Comparison of ENCODE assay signal across 8 cellular contexts in the genomic region with DNA sequence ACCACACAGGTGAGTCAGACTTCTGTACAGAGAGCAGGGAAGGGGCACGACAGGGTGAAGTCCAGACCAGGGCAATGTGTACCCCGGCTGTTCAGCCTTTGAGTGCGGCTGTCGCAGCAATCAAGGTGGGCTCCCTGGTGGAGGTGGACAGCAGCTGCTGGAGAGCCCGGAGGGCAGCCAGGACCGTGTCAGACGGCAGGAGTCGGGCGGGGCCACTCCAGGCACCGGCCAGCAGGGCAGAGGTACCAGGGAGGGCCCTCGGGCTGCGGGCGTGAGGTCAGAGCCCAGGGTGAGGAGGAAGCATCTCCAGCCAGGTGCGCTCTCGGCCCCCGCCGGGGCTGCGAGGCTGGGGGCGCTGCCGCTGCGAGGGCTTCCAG. TPM values are rescaled to one million over a fixed set of nuclear protein-coding genes. Genes with fewer than 3 reads are reported as not detected.
A peak's percentile ranks its signal among the peaks of the same experiment; 100 is the strongest.
DNase-seq lines count a peak whose midpoint lies in the region; ATAC-seq, FAIRE-seq and TF ChIP-seq lines count a peak whose summit lies in the region.

No MANE protein-coding gene starts in this region.

- FAIRE-seq in A549 (lab: Jason Lieb, UNC): no peak
- FAIRE-seq in bronchial epithelial cell (lab: Jason Lieb, UNC): no peak

- TF ChIP-seq CTCF in A549 (IDR thresholded peaks at IDR 0.05): no peak
- TF ChIP-seq CTCF in bronchial epithelial cell (IDR thresholded peaks at IDR 0.05; ENCODE audit: insufficient read depth, low read length, severe bottlenecking): no peak
- no peak for TF ChIP-seq CTCF in lower leg skin (IDR thresholded peaks at IDR 0.05)
- peak in 2 of 5 experiments; percentile 34 to 55 for TF ChIP-seq CTCF in transverse colon (IDR thresholded peaks at IDR 0.05)

- no peak for TF ChIP-seq POLR2A in A549 (IDR thresholded peaks at IDR 0.05; ENCODE audit: low read length)
- no peak for TF ChIP-seq POLR2A in lower leg skin (IDR thresholded peaks at IDR 0.05)
- no peak for TF ChIP-seq POLR2A in transverse colon (IDR thresholded peaks at IDR 0.05)

- CTCF ChIA-PET in A549 (lab: Yijun Ruan, JAX): interaction anchor here (2.8 kb wide), 1 partner anchor 71 kb away, joined by 8 read pairs; no protein-coding TSS in a partner anchor

- intact Hi-C loops in lower leg skin (cut with DNase I; ENCODE audit: low total_unique reads) (no loop called here), transverse colon (cut with DNase I; ENCODE audit: low total_unique reads) (loop anchor here (2.0 kb wide), 1 partner anchor 21 kb away; no protein-coding TSS in a partner anchor)

- H3K4me2 ChIP-seq in A549: peak overlapping the region; percentile 90

- no peak for TF ChIP-seq RAD21 in A549 (conservative IDR thresholded peaks at IDR 0.05 in 1 of 2, IDR thresholded peaks at IDR 0.05 in 1 of 2)

- H3K4me3 ChIP-seq in A549 (peak overlapping the region; percentile 79), MG63 (peak overlapping the region; percentile 72), bronchial epithelial cell (ENCODE audit: low read depth, low read length) (peak overlapping the region; percentile 98), lower leg skin (ENCODE audit: low read depth, poor library complexity, severe bottlenecking) (peak overlapping the region; percentile 30), transverse colon (peak overlapping the region; percentile 31 to 99 (median 92))

- in situ Hi-C loops in transverse colon (cut with MboI; ENCODE audit: low pct_ligation_motif_present in 1 of 4, low pct_unique_long_range_greater_than_20kb in 1 of 4, low sequenced_read_pairs in 3 of 4): loop anchor here in 1 of 4 donors (25.0 kb wide), 1 partner anchor 97 kb away; a partner anchor contains a TSS

- peak in 1 of 2 experiments; percentile 39 for DNase-seq in A549 (ENCODE audit: low read depth in 1 of 2, low spot score in 1 of 2)
- peak; percentile 56 for DNase-seq in MG63
- peak; percentile 54 for DNase-seq in bronchial epithelial cell (ENCODE audit: low read depth)
- DNase-seq in lower leg skin (ENCODE audit: low spot score in 2 of 2): no peak
- peak; percentile 73 for DNase-seq in transverse colon
- no peak for DNase-seq in stimulated activated naive CD4-positive, alpha-beta T cell (lab: John Stamatoyannopoulos, UW)
- DNase-seq in NCI-H526 (lab: John Stamatoyannopoulos, UW): no peak

- H3K9me3 ChIP-seq in A549: no peaks in the 10 kb centered on the region
- no peaks in the 10 kb centered on the region for H3K9me3 ChIP-seq in MG63
- H3K9me3 ChIP-seq in transverse colon: no peaks in the 10 kb centered on the region

- H3K27ac ChIP-seq in A549 (peak overlapping the region; percentile 96), transverse colon (peak overlapping the region; percentile 93 to 95 (median 94))

- no peaks in the 10 kb centered on the region for H3K27me3 ChIP-seq in MG63
- no peaks in the 10 kb centered on the region for H3K27me3 ChIP-seq in bronchial epithelial cell (ENCODE audit: control insufficient read depth, insufficient read depth, low read length)
- no peaks in the 10 kb centered on the region for H3K27me3 ChIP-seq in transverse colon

- no peak for TF ChIP-seq EP300 in A549 (IDR thresholded peaks at IDR 0.05)
- peak; percentile 25 for TF ChIP-seq EP300 in transverse colon (IDR thresholded peaks at IDR 0.05; ENCODE audit: low read depth)

- H3K4me1 ChIP-seq in A549: peaks cover 34% of the 10 kb centered on the region
- H3K4me1 ChIP-seq in transverse colon: peaks cover 14 to 39% (median 37%) of the 10 kb centered on the region in 4 donors

- ATAC-seq in A549: peak; percentile 28 to 48
- ATAC-seq in GM19467 (IDR thresholded peaks at IDR 0.05; ENCODE audit: unreplicated experiment): peak; percentile 3

- WGBS in A549 (ENCODE audit: missing lambda C conversion rate): 5% methylated on average over 4 of the region's 21 CpGs
- 9% methylated on average over 4 to 10 of the region's 21 CpGs for WGBS in lower leg skin, 2 donors
- WGBS in transverse colon (ENCODE audit: low coverage in 1 of 2), 2 donors: 3% methylated on average over 10 of the region's 21 CpGs; no CpG with 5 or more reads in 1 of the 2 donors

- POLR2A ChIA-PET in A549 (lab: Yijun Ruan, JAX): interaction anchor here (1.1 kb wide), 1 partner anchor 26 kb away, joined by 3 read pairs; no protein-coding TSS in a partner anchor

- H3K36me3 ChIP-seq in MG63: peaks cover 26% of the 10 kb centered on the region
- peaks cover 20% of the 10 kb centered on the region for H3K36me3 ChIP-seq in bronchial epithelial cell (ENCODE audit: control insufficient read depth, insufficient read depth, low read length)
- peaks cover 0 to 13% (median 8%) of the 10 kb centered on the region in 4 donors for H3K36me3 ChIP-seq in transverse colon

TF ChIP-seq in A549, 52 proteins besides CTCF, POLR2A, EP300 and RAD21:
- TF ChIP-seq TFCP2L1 (CRISPR knock-in tag; IDR thresholded peaks at IDR 0.05) (0 out of 2 replicates have a peak, but pooled peaks have one; percentile 10), HOXB13 (CRISPR knock-in tag; IDR thresholded peaks at IDR 0.05; ENCODE audit: low read depth) (no peak), MAZ (IDR thresholded peaks at IDR 0.05; ENCODE audit: borderline replicate concordance, low read depth, low read length) (no peak), BHLHE40 (IDR thresholded peaks at IDR 0.05; ENCODE audit: low read depth, low read length) (no peak), KDM1A (IDR thresholded peaks at IDR 0.05; ENCODE audit: low read depth) (peak; percentile 57; the same call in 1 of the 2 replicates), ZFP36 (IDR thresholded peaks at IDR 0.05; ENCODE audit: borderline replicate concordance, partially characterized antibody) (peak; percentile 99)
- TF ChIP-seq, protein P1, sequence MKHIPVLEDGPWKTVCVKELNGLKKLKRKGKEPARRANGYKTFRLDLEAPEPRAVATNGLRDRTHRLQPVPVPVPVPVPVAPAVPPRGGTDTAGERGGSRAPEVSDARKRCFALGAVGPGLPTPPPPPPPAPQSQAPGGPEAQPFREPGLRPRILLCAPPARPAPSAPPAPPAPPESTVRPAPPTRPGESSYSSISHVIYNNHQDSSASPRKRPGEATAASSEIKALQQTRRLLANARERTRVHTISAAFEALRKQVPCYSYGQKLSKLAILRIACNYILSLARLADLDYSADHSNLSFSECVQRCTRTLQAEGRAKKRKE (CRISPR knock-in tag; IDR thresholded peaks at IDR 0.05; ENCODE audit: low read depth): no peak

RNA-seq across cellular contexts. Expression of a gene that starts 0.8 kb away (rescaled TPM):
- 3.8 and 4.4 TPM in 2 replicates for polyA plus RNA-seq in A549 (2011; rRNA removed)
- polyA plus RNA-seq in A549 (2012; cell fraction: cytosol; rRNA removed): 17.0 and 25.0 TPM in 2 replicates
- 45.2 and 46.5 TPM in 2 replicates for polyA plus RNA-seq in A549 (2012; cell fraction: nucleus; rRNA removed)
- polyA plus RNA-seq in A549 (2017; fragmentation: RNase III; extraction: RNeasy Plus Mini Kit Qiagen cat#74134 plus additional on column Dnase treatment): 10.3 to 11.3 TPM (median 11.2 TPM) in 3 replicates
- 1.6 and 3.0 TPM in 2 replicates for polyA minus RNA-seq in A549 (2011; rRNA and poly(A)+ RNA removed)
- 29.3 and 37.1 TPM in 2 replicates for total RNA-seq in MG63 (2014; rRNA removed; shearing (Covaris generic); ENCODE audit: low replicate concordance)
- total RNA-seq in bronchial epithelial cell: 67.1 and 130 TPM in 2 replicates
- 100 to 1,000 TPM; 149 to 181 (median 163) TPM for total RNA-seq in lower leg skin
- 100 to 1,000 TPM; 115 to 290 (median 147) TPM for total RNA-seq in transverse colon

RNA-seq across cellular contexts. Expression of a gene that starts 41.3 kb away (rescaled TPM):
- 14.4 and 15.1 TPM in 2 replicates for polyA plus RNA-seq in A549 (2011; rRNA removed)
- polyA plus RNA-seq in A549 (2012; cell fraction: cytosol; rRNA removed): 44.0 and 51.4 TPM in 2 replicates
- 63.9 and 67.7 TPM in 2 replicates for polyA plus RNA-seq in A549 (2012; cell fraction: nucleus; rRNA removed)
- 18.7 to 20.6 TPM (median 18.7 TPM) in 3 replicates for polyA plus RNA-seq in A549 (2017; fragmentation: RNase III; extraction: RNeasy Plus Mini Kit Qiagen cat#74134 plus additional on column Dnase treatment)
- 3.6 TPM in 2 replicates for polyA minus RNA-seq in A549 (2011; rRNA and poly(A)+ RNA removed)
- 41.8 and 71.8 TPM in 2 replicates for total RNA-seq in MG63 (2014; rRNA removed; shearing (Covaris generic); ENCODE audit: low replicate concordance)
- total RNA-seq in bronchial epithelial cell: 57.4 and 71.6 TPM in 2 replicates
- total RNA-seq in lower leg skin: 10 to 100 TPM in 3 of 4 donors, 1 to 10 TPM in 1; 9.1 to 28.0 (median 18.0) TPM
- total RNA-seq in transverse colon: 10 to 100 TPM; 31.0 to 37.9 (median 36.4) TPM

RNA-seq across cellular contexts. Expression of a gene that starts 41.5 kb away (rescaled TPM):
- polyA plus RNA-seq in A549 (2011; rRNA removed) (4.4 and 5.2 TPM in 2 replicates), A549 (2017; fragmentation: RNase III; extraction: RNeasy Plus Mini Kit Qiagen cat#74134 plus additional on column Dnase treatment) (6.3 to 9.0 TPM (median 7.7 TPM) in 3 replicates)
- 8.9 and 13.6 TPM in 2 replicates for polyA plus RNA-seq in A549 (2012; cell fraction: cytosol; rRNA removed)
- 16.7 and 19.5 TPM in 2 replicates for polyA plus RNA-seq in A549 (2012; cell fraction: nucleus; rRNA removed)
- polyA minus RNA-seq in A549 (2011; rRNA and poly(A)+ RNA removed): 5.8 and 8.2 TPM in 2 replicates
- 14.1 and 34.2 TPM in 2 replicates for total RNA-seq in MG63 (2014; rRNA removed; shearing (Covaris generic); ENCODE audit: low replicate concordance)
- total RNA-seq in bronchial epithelial cell (11.8 and 18.7 TPM in 2 replicates), lower leg skin (10 to 100 TPM in 3 of 4 donors, 1 to 10 TPM in 1; 7.5 to 25.6 (median 16.1) TPM), transverse colon (10 to 100 TPM; 10.1 to 24.4 (median 18.3) TPM)

RNA-seq across cellular contexts. Expression of a gene that starts 52.8 kb away (rescaled TPM):
- 0.03 TPM in 1 of 2 replicates, not detected in the other for polyA plus RNA-seq in A549 (2011; rRNA removed)
- polyA plus RNA-seq in A549 (2012; cell fraction: cytosol; rRNA removed): 0.01 TPM in 1 of 2 replicates, not detected in the other
- 0.11 and 0.12 TPM in 2 replicates for polyA plus RNA-seq in A549 (2012; cell fraction: nucleus; rRNA removed)
- polyA plus RNA-seq in A549 (2017; fragmentation: RNase III; extraction: RNeasy Plus Mini Kit Qiagen cat#74134 plus additional on column Dnase treatment): 0.06 to 0.08 TPM (median 0.07 TPM) in 3 replicates
- not detected in 2 replicates for polyA minus RNA-seq in A549 (2011; rRNA and poly(A)+ RNA removed)
- not detected in 2 replicates for total RNA-seq in MG63 (2014; rRNA removed; shearing (Covaris generic); ENCODE audit: low replicate concordance)
- not detected in 2 replicates for total RNA-seq in bronchial epithelial cell
- total RNA-seq in lower leg skin: not detected
- total RNA-seq in transverse colon: 1 to 10 TPM in 2 of 4 donors, under 1 TPM in 2; 0.32 to 2.2 (median 1.3) TPM

Comparison
In these comparisons a context has a peak if more than half of its experiments do, and no peak if none do; other contexts are left out.
1. DNase-seq: peak in MG63 (single experiment), bronchial epithelial cell (single experiment) and transverse colon (single experiment); none in lower leg skin (0 of 2), stimulated activated naive CD4-positive, alpha-beta T cell (0 of 6) and NCI-H526 (0 of 2).
2. H3K4me3 ChIP-seq: peak in every context shown above with its lines; median percentile 98 in bronchial epithelial cell; 92 in transverse colon; 79 in A549; 72 in MG63; 30 in lower leg skin.